23 cellular contexts compared by ENCODE assay signal in genomic region chr5:28084069-28084468, GRCh38.
"Had no signal": no experiment of that assay in that cellular context is flagged by ENCODE, and none has a peak within 500 bp of the region (broad histone marks: within the 10 kb centered on the region; RNA-seq: fewer than 3 reads in every experiment).

No MANE protein-coding gene starts in this region.

- ATAC-seq: activated CD8-positive, alpha-beta memory T cell treated with anti-CD3 and anti-CD28 coated beads, Interleukin-2, amount 10 ng/mL, durations not matched to agents 7 days and 5 days; activated CD8-positive, alpha-beta T cell treated with anti-CD3 and anti-CD28 coated beads, Interleukin-2, amount 10 ng/mL, durations not matched to agents 7 days and 5 days; activated T-cell treated with anti-CD3 and anti-CD28 coated beads, Interleukin-2, amount 50 U/mL, for 72 hours; foreskin keratinocyte; heart left ventricle; mucosa of descending colon; natural killer cell treated with Interleukin-12 subunit alpha and Interleukin-12 subunit beta and Interleukin-15 and Interleukin-18, amount 100 ng/mL, for 72 hours; right cardiac atrium; T-cell had no signal

- DNase-seq: activated B cell treated with CpG ODN at 0.5 μM for 24 hours; activated CD8-positive, alpha-beta memory T cell treated with anti-CD3 and anti-CD28 coated beads, Interleukin-2, amount 10 ng/mL, durations not matched to agents 7 days and 5 days; activated CD8-positive, alpha-beta T cell treated with anti-CD3 and anti-CD28 coated beads, Interleukin-2, amount 10 ng/mL, durations not matched to agents 7 days and 5 days; activated effector memory CD4-positive, alpha-beta T cell treated with Interleukin-2 at 50 U/mL for 16 hours; activated naive CD4-positive, alpha-beta T cell treated with anti-CD3 and anti-CD28 coated beads, Interleukin-2, amount 10 ng/mL, durations not matched to agents 7 days and 5 days; activated naive CD8-positive, alpha-beta T cell treated with anti-CD3 and anti-CD28 coated beads, Interleukin-2, amount 10 ng/mL, durations not matched to agents 7 days and 5 days; activated T-cell treated with anti-CD3 and anti-CD28 coated beads, Interleukin-2, amount 50 U/mL, for 72 hours; caudate nucleus; foreskin keratinocyte; heart left ventricle; hypothalamus; immature natural killer cell; lower lobe of right lung; stimulated activated CD4-positive, alpha-beta T cell treated with anti-CD3 and anti-CD28 coated beads, Interleukin-15, amount 100 ng/mL, for 24 hours; stimulated activated CD4-positive, alpha-beta T cell treated with anti-CD3 and anti-CD28 coated beads, Interleukin-2, amount 100 ng/mL, for 24 hours; stimulated activated naive CD4-positive, alpha-beta T cell treated with Interleukin-2 at 50 U/mL for 16 hours; T-cell; testis; transverse colon had no signal

- H3K36me3 Mint-ChIP-seq: activated CD8-positive, alpha-beta memory T cell treated with anti-CD3 and anti-CD28 coated beads, Interleukin-2, amount 10 ng/mL, durations not matched to agents 7 days and 5 days; activated naive CD4-positive, alpha-beta T cell treated with anti-CD3 and anti-CD28 coated beads, Interleukin-2, amount 10 ng/mL, durations not matched to agents 7 days and 5 days; activated naive CD8-positive, alpha-beta T cell treated with anti-CD3 and anti-CD28 coated beads, Interleukin-2, amount 10 ng/mL, durations not matched to agents 7 days and 5 days; immature natural killer cell; T-cell had no signal

- H3K4me3 Mint-ChIP-seq: activated B cell treated with CpG ODN at 0.5 μM for 24 hours; activated CD8-positive, alpha-beta memory T cell treated with anti-CD3 and anti-CD28 coated beads, Interleukin-2, amount 10 ng/mL, durations not matched to agents 7 days and 5 days; activated CD8-positive, alpha-beta T cell treated with anti-CD3 and anti-CD28 coated beads, Interleukin-2, amount 10 ng/mL, durations not matched to agents 7 days and 5 days; activated naive CD4-positive, alpha-beta T cell treated with anti-CD3 and anti-CD28 coated beads, Interleukin-2, amount 10 ng/mL, durations not matched to agents 7 days and 5 days; activated naive CD8-positive, alpha-beta T cell treated with anti-CD3 and anti-CD28 coated beads, Interleukin-2, amount 10 ng/mL, durations not matched to agents 7 days and 5 days; activated T-cell treated with anti-CD3 and anti-CD28 coated beads, Interleukin-2, amount 50 U/mL, for 72 hours; immature natural killer cell; natural killer cell treated with Interleukin-12 subunit alpha and Interleukin-12 subunit beta and Interleukin-15 and Interleukin-18, amount 100 ng/mL, for 72 hours; T-cell; T-helper 2 cell treated with Interferon-gamma antibody and Interleukin-4, amounts not matched to agents 5 μg/mL and 100 μg/mL, for 36 hours had no signal

- H3K27ac Mint-ChIP-seq: activated B cell treated with CpG ODN at 0.5 μM for 24 hours; activated CD8-positive, alpha-beta memory T cell treated with anti-CD3 and anti-CD28 coated beads, Interleukin-2, amount 10 ng/mL, durations not matched to agents 7 days and 5 days; activated CD8-positive, alpha-beta T cell treated with anti-CD3 and anti-CD28 coated beads, Interleukin-2, amount 10 ng/mL, durations not matched to agents 7 days and 5 days; activated naive CD4-positive, alpha-beta T cell treated with anti-CD3 and anti-CD28 coated beads, Interleukin-2, amount 10 ng/mL, durations not matched to agents 7 days and 5 days; activated naive CD8-positive, alpha-beta T cell treated with anti-CD3 and anti-CD28 coated beads, Interleukin-2, amount 10 ng/mL, durations not matched to agents 7 days and 5 days; activated T-cell treated with anti-CD3 and anti-CD28 coated beads, Interleukin-2, amount 50 U/mL, for 72 hours; immature natural killer cell; natural killer cell treated with Interleukin-12 subunit alpha and Interleukin-12 subunit beta and Interleukin-15 and Interleukin-18, amount 100 ng/mL, for 72 hours; T-cell; T-helper 2 cell treated with Interferon-gamma antibody and Interleukin-4, amounts not matched to agents 5 μg/mL and 100 μg/mL, for 36 hours had no signal

- H3K4me1 Mint-ChIP-seq: activated B cell treated with CpG ODN at 0.5 μM for 24 hours; activated CD8-positive, alpha-beta memory T cell treated with anti-CD3 and anti-CD28 coated beads, Interleukin-2, amount 10 ng/mL, durations not matched to agents 7 days and 5 days; activated naive CD4-positive, alpha-beta T cell treated with anti-CD3 and anti-CD28 coated beads, Interleukin-2, amount 10 ng/mL, durations not matched to agents 7 days and 5 days; activated naive CD8-positive, alpha-beta T cell treated with anti-CD3 and anti-CD28 coated beads, Interleukin-2, amount 10 ng/mL, durations not matched to agents 7 days and 5 days; immature natural killer cell; T-cell had no signal
